ENCODE assay signal across 8 cellular contexts in genomic region chr7:139230774-139231512, GRCh38. TPM values are rescaled to one million over a fixed set of nuclear protein-coding genes. Genes with fewer than 3 reads are reported as not detected.
A peak's percentile ranks its signal among the peaks of the same experiment; 100 is the strongest.
DNase-seq lines count a peak whose midpoint lies in the region; ATAC-seq and TF ChIP-seq lines count a peak whose summit lies in the region.

Gene UBN2 (plus strand): TSS chr7:139231237. CDS start chr7:139231485, 248 bp downstream.

- TF ChIP-seq CTCF in LNCaP clone FGC (IDR thresholded peaks at IDR 0.05; ENCODE audit: control insufficient read depth, extremely low read depth, insufficient read depth) (no peak), RWPE1 (conservative IDR thresholded peaks at IDR 0.05; ENCODE audit: low read depth) (no peak), natural killer cell (IDR thresholded peaks at IDR 0.05) (no peak)

- H3K4me3 Mint-ChIP-seq in activated T-helper 17 cell treated with anti-CD3 and anti-CD28 coated beads, Interleukin-2, amount 50 U/mL, for 72 hours, result peak within 1 kb of the TSS; percentile 97
- H3K4me3 Mint-ChIP-seq in natural killer cell, result peak within 1 kb of the TSS; percentile 99

- intact Hi-C loops in natural killer cell (cut with micrococcal nuclease), result loop anchor here (1.0 kb wide), 2 partner anchors 109 to 122 kb away; partner anchors contain the start of gene ZC3HAV1

- H3K36me3 Mint-ChIP-seq in activated T-helper 17 cell treated with anti-CD3 and anti-CD28 coated beads, Interleukin-2, amount 50 U/mL, for 72 hours (ENCODE audit: low read depth), result peaks cover 11% of the 10 kb centered on the region
- no peaks in the 10 kb centered on the region for H3K36me3 Mint-ChIP-seq in natural killer cell

- H3K9me3 Mint-ChIP-seq in activated T-helper 17 cell treated with anti-CD3 and anti-CD28 coated beads, Interleukin-2, amount 50 U/mL, for 72 hours, result no peaks in the 10 kb centered on the region
- no peaks in the 10 kb centered on the region for H3K9me3 Mint-ChIP-seq in natural killer cell

- peak within 1 kb of the TSS; percentile 82 for H3K4me3 ChIP-seq in LNCaP clone FGC (ENCODE audit: low read depth, low read length)

- H3K27me3 Mint-ChIP-seq in activated T-helper 17 cell treated with anti-CD3 and anti-CD28 coated beads, Interleukin-2, amount 50 U/mL, for 72 hours, result no peaks in the 10 kb centered on the region
- peaks cover 3 to 6% of the 10 kb centered on the region in 2 donors for H3K27me3 Mint-ChIP-seq in natural killer cell (ENCODE audit: low read depth in 2 of 2)

- peak within 1 kb of the TSS; percentile 88 for H3K27ac ChIP-seq in RWPE1

- H3K4me1 Mint-ChIP-seq in activated T-helper 17 cell treated with anti-CD3 and anti-CD28 coated beads, Interleukin-2, amount 50 U/mL, for 72 hours, result peaks cover 15% of the 10 kb centered on the region
- peaks cover 22 to 28% of the 10 kb centered on the region in 2 donors for H3K4me1 Mint-ChIP-seq in natural killer cell

- peak within 1 kb of the TSS; percentile 97 for H3K27ac Mint-ChIP-seq in activated T-helper 17 cell treated with anti-CD3 and anti-CD28 coated beads, Interleukin-2, amount 50 U/mL, for 72 hours
- H3K27ac Mint-ChIP-seq in natural killer cell, result peak within 1 kb of the TSS; percentile 94 to 95

- POLR2A ChIA-PET in RWPE1 (lab: Yijun Ruan, JAX; ENCODE audit: low non-redundant PET), result interaction anchor here (0.5 kb wide), 1 partner anchor 35 kb away, joined by 3 read pairs; no protein-coding TSS in a partner anchor

- CTCF ChIA-PET in RWPE1 (lab: Yijun Ruan, JAX), result no interaction called here

- DNase-seq in Daoy (ENCODE audit: low read depth) (peak; percentile 97), GOT3 (lab: John Stamatoyannopoulos, UW) (peak; percentile 68), LNCaP clone FGC (ENCODE audit: low read depth) (peak; percentile 83), RWPE1 (ENCODE audit: low spot score) (peak; percentile 96), fibroblast of peridontal ligament (ENCODE audit: extremely low read depth) (peak; percentile 98), natural killer cell (peak; percentile 75)
- DNase-seq in stimulated activated naive CD4-positive, alpha-beta T cell treated with Interleukin-2 at 50 U/mL for 16 hours (lab: John Stamatoyannopoulos, UW), result peak; percentile 91

- peak; percentile 97 for ATAC-seq in activated T-helper 17 cell treated with anti-CD3 and anti-CD28 coated beads, Interleukin-2, amount 50 U/mL, for 72 hours (replicated peaks)
- ATAC-seq in natural killer cell, result peak; percentile 73 to 86 (median 78)

RNA-seq across cellular contexts. Expression of gene UBN2, which starts in this region (rescaled TPM):
- total RNA-seq in Daoy (2014; rRNA removed; shearing (Covaris generic)), result 2.1 and 2.9 TPM in 2 replicates
- total RNA-seq in activated T-helper 17 cell treated with anti-CD3 and anti-CD28 coated beads, Interleukin-2, amount 50 U/mL, for 72 hours, result 10 to 100 TPM; 11.8 to 16.2 TPM
- 10 to 100 TPM; 17.6 to 33.2 (median 21.2) TPM for total RNA-seq in natural killer cell

Comparison
In these comparisons a context has a peak if more than half of its experiments do, and no peak if none do; other contexts are left out.
1. Peak in every context shown above with its lines: DNase-seq, ATAC-seq, H3K4me3 ChIP-seq and H3K27ac ChIP-seq.